ENCODE assay signal across 2 cellular contexts in the genomic region with DNA sequence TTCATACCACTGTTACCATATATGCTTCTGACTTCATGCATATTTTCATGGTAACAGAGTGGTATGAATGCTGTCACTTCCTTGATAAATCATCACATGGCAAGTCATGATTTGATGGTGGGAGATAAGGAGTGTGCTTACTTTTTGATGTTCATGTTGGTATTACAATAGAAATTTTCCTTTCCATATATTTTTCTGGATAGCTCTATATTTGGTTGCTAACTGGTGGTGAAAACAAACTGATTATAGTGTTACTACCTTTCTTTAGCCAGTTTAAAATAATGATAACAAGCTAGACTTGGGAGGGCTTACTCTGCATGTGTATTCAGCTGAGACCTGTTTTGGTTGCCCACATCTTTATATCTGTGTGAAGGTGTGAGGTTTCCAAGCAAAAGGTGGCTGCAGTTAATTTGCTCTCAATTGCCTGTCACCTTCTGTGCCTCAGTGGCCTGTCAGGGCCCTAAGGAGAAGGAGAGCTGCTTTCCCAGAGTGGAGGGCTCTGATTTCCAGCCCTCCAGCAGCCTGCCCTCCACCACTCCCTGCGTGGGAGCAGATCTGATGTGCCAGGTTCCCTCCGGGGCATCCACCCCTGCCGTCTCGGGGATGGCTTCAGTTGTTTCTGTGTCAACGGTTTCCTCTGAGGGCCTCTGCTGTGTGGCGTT.
TF ChIP-seq lines count a peak whose summit lies in the region.

No MANE protein-coding gene starts in this region.

TF ChIP-seq in SK-N-SH, 30 proteins besides CTCF, POLR2A, EP300 and RAD21 (continued from another document):
- TF ChIP-seq, protein P1, sequence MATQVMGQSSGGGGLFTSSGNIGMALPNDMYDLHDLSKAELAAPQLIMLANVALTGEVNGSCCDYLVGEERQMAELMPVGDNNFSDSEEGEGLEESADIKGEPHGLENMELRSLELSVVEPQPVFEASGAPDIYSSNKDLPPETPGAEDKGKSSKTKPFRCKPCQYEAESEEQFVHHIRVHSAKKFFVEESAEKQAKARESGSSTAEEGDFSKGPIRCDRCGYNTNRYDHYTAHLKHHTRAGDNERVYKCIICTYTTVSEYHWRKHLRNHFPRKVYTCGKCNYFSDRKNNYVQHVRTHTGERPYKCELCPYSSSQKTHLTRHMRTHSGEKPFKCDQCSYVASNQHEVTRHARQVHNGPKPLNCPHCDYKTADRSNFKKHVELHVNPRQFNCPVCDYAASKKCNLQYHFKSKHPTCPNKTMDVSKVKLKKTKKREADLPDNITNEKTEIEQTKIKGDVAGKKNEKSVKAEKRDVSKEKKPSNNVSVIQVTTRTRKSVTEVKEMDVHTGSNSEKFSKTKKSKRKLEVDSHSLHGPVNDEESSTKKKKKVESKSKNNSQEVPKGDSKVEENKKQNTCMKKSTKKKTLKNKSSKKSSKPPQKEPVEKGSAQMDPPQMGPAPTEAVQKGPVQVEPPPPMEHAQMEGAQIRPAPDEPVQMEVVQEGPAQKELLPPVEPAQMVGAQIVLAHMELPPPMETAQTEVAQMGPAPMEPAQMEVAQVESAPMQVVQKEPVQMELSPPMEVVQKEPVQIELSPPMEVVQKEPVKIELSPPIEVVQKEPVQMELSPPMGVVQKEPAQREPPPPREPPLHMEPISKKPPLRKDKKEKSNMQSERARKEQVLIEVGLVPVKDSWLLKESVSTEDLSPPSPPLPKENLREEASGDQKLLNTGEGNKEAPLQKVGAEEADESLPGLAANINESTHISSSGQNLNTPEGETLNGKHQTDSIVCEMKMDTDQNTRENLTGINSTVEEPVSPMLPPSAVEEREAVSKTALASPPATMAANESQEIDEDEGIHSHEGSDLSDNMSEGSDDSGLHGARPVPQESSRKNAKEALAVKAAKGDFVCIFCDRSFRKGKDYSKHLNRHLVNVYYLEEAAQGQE (IDR thresholded peaks at IDR 0.05; ENCODE audit: low read depth, low read length) = no peak
- no peak for TF ChIP-seq MEF2A (IDR thresholded peaks at IDR 0.05; ENCODE audit: borderline replicate concordance, low read depth)
- TF ChIP-seq TEAD4 (IDR thresholded peaks at IDR 0.05; ENCODE audit: borderline replicate concordance, insufficient read depth) = no peak
- TF ChIP-seq, protein P2, sequence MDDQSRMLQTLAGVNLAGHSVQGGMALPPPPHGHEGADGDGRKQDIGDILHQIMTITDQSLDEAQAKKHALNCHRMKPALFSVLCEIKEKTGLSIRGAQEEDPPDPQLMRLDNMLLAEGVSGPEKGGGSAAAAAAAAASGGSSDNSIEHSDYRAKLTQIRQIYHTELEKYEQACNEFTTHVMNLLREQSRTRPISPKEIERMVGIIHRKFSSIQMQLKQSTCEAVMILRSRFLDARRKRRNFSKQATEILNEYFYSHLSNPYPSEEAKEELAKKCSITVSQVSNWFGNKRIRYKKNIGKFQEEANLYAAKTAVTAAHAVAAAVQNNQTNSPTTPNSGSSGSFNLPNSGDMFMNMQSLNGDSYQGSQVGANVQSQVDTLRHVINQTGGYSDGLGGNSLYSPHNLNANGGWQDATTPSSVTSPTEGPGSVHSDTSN (IDR thresholded peaks at IDR 0.05) = peak; percentile 79
- TF ChIP-seq, protein P3, sequence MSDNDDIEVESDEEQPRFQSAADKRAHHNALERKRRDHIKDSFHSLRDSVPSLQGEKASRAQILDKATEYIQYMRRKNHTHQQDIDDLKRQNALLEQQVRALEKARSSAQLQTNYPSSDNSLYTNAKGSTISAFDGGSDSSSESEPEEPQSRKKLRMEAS (IDR thresholded peaks at IDR 0.05; ENCODE audit: low read depth) = peak; percentile 45; the same call in 1 of the 2 replicates
- TF ChIP-seq JUND (IDR thresholded peaks at IDR 0.05) = peak; percentile 44; the same call in 1 of the 2 replicates
- TF ChIP-seq, protein P4, sequence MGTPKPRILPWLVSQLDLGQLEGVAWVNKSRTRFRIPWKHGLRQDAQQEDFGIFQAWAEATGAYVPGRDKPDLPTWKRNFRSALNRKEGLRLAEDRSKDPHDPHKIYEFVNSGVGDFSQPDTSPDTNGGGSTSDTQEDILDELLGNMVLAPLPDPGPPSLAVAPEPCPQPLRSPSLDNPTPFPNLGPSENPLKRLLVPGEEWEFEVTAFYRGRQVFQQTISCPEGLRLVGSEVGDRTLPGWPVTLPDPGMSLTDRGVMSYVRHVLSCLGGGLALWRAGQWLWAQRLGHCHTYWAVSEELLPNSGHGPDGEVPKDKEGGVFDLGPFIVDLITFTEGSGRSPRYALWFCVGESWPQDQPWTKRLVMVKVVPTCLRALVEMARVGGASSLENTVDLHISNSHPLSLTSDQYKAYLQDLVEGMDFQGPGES (IDR thresholded peaks at IDR 0.05; ENCODE audit: low read depth, low read length) = no peak
- 0 out of 2 replicates have a peak, but pooled peaks have one; percentile 12 for TF ChIP-seq RXRA (IDR thresholded peaks at IDR 0.05; ENCODE audit: borderline replicate concordance, low read depth)
- TF ChIP-seq FOXM1 (IDR thresholded peaks at IDR 0.05; ENCODE audit: low read depth) = no peak
- no peak for TF ChIP-seq RCOR1 (IDR thresholded peaks at IDR 0.05; ENCODE audit: low read length)

TF ChIP-seq in SK-N-SH treated with all-trans-retinoic acid at 6 μM for 48 hours, 23 proteins besides CTCF, POLR2A, EP300 and RAD21 (continued from another document):
- TF ChIP-seq, protein P5, sequence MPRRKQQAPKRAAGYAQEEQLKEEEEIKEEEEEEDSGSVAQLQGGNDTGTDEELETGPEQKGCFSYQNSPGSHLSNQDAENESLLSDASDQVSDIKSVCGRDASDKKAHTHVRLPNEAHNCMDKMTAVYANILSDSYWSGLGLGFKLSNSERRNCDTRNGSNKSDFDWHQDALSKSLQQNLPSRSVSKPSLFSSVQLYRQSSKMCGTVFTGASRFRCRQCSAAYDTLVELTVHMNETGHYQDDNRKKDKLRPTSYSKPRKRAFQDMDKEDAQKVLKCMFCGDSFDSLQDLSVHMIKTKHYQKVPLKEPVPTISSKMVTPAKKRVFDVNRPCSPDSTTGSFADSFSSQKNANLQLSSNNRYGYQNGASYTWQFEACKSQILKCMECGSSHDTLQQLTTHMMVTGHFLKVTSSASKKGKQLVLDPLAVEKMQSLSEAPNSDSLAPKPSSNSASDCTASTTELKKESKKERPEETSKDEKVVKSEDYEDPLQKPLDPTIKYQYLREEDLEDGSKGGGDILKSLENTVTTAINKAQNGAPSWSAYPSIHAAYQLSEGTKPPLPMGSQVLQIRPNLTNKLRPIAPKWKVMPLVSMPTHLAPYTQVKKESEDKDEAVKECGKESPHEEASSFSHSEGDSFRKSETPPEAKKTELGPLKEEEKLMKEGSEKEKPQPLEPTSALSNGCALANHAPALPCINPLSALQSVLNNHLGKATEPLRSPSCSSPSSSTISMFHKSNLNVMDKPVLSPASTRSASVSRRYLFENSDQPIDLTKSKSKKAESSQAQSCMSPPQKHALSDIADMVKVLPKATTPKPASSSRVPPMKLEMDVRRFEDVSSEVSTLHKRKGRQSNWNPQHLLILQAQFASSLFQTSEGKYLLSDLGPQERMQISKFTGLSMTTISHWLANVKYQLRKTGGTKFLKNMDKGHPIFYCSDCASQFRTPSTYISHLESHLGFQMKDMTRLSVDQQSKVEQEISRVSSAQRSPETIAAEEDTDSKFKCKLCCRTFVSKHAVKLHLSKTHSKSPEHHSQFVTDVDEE (CRISPR knock-in tag; IDR thresholded peaks at IDR 0.05) = no peak
- TF ChIP-seq GLIS3 (CRISPR knock-in tag; IDR thresholded peaks at IDR 0.05) = no peak
- TF ChIP-seq, protein P6, sequence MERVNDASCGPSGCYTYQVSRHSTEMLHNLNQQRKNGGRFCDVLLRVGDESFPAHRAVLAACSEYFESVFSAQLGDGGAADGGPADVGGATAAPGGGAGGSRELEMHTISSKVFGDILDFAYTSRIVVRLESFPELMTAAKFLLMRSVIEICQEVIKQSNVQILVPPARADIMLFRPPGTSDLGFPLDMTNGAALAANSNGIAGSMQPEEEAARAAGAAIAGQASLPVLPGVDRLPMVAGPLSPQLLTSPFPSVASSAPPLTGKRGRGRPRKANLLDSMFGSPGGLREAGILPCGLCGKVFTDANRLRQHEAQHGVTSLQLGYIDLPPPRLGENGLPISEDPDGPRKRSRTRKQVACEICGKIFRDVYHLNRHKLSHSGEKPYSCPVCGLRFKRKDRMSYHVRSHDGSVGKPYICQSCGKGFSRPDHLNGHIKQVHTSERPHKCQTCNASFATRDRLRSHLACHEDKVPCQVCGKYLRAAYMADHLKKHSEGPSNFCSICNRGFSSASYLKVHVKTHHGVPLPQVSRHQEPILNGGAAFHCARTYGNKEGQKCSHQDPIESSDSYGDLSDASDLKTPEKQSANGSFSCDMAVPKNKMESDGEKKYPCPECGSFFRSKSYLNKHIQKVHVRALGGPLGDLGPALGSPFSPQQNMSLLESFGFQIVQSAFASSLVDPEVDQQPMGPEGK (CRISPR knock-in tag; IDR thresholded peaks at IDR 0.05; ENCODE audit: borderline replicate concordance) = no peak
- TF ChIP-seq BACH2 (CRISPR knock-in tag; IDR thresholded peaks at IDR 0.05; ENCODE audit: borderline replicate concordance) = no peak
- no peak for TF ChIP-seq OSR1 (CRISPR knock-in tag; IDR thresholded peaks at IDR 0.05)
- TF ChIP-seq, protein P7, sequence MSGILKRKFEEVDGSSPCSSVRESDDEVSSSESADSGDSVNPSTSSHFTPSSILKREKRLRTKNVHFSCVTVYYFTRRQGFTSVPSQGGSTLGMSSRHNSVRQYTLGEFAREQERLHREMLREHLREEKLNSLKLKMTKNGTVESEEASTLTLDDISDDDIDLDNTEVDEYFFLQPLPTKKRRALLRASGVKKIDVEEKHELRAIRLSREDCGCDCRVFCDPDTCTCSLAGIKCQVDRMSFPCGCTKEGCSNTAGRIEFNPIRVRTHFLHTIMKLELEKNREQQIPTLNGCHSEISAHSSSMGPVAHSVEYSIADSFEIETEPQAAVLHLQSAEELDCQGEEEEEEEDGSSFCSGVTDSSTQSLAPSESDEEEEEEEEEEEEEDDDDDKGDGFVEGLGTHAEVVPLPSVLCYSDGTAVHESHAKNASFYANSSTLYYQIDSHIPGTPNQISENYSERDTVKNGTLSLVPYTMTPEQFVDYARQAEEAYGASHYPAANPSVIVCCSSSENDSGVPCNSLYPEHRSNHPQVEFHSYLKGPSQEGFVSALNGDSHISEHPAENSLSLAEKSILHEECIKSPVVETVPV (CRISPR knock-in tag; IDR thresholded peaks at IDR 0.05) = no peak
- no peak for TF ChIP-seq SNAI2 (CRISPR knock-in tag; IDR thresholded peaks at IDR 0.05)
- no peak for TF ChIP-seq ZNF70 (CRISPR knock-in tag; IDR thresholded peaks at IDR 0.05)
- TF ChIP-seq RARB (CRISPR knock-in tag; IDR thresholded peaks at IDR 0.05) = no peak
- TF ChIP-seq ZFP3 (CRISPR knock-in tag; IDR thresholded peaks at IDR 0.05) = no peak
- no peak for TF ChIP-seq ISL1 (CRISPR knock-in tag; IDR thresholded peaks at IDR 0.05)
- no peak for TF ChIP-seq PPARA (CRISPR knock-in tag; IDR thresholded peaks at IDR 0.05; ENCODE audit: borderline replicate concordance)
- TF ChIP-seq TOX (CRISPR knock-in tag; IDR thresholded peaks at IDR 0.05; ENCODE audit: borderline replicate concordance) = no peak
- no peak for TF ChIP-seq ZNF8 (CRISPR knock-in tag; IDR thresholded peaks at IDR 0.05)
- no peak for TF ChIP-seq TCF4 (CRISPR knock-in tag; IDR thresholded peaks at IDR 0.05; ENCODE audit: borderline replicate concordance)
- TF ChIP-seq, protein P8, sequence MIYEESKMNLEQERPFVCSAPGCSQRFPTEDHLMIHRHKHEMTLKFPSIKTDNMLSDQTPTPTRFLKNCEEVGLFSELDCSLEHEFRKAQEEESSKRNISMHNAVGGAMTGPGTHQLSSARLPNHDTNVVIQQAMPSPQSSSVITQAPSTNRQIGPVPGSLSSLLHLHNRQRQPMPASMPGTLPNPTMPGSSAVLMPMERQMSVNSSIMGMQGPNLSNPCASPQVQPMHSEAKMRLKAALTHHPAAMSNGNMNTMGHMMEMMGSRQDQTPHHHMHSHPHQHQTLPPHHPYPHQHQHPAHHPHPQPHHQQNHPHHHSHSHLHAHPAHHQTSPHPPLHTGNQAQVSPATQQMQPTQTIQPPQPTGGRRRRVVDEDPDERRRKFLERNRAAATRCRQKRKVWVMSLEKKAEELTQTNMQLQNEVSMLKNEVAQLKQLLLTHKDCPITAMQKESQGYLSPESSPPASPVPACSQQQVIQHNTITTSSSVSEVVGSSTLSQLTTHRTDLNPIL (CRISPR knock-in tag; IDR thresholded peaks at IDR 0.05; ENCODE audit: low read depth) = no peak
